ENCODE assay signal across 8 cellular contexts in the genomic region with DNA sequence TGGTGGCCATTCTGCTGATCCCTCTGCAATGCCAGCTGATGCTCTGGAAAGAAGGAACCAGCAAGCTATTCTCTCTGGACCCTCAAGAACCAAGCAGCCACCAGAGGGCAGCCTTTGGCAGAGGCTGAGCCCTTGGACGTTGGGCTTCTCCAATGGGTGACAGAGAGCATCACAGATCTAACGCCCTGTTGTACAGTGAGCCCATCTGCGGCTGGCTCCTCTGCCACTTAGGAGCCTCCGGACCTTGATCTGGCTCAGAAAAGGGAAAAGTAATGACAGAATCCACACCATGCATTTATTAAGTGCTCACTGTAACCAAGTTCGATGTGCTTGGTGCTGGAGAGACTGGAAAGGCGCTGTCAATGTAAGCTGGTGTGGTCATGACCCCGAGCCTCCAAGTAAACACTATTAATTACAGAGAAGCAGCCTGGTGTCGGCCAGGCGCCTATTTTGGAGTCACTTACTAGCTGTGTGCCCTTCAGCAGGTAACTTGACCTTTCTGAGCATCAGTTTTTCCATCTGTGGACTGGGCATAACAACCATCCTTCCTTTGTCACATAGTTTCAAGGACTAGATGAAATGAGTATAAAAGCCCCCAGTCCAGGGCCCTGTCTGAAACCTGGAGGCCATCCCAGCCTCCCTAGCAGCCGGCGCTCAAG. TPM values are rescaled to one million over a fixed set of nuclear protein-coding genes. Genes with fewer than 3 reads are reported as not detected.
DNase-seq lines count a peak whose midpoint lies in the region; ATAC-seq and TF ChIP-seq lines count a peak whose summit lies in the region.

No MANE protein-coding gene starts in this region.

- H3K9me3 ChIP-seq in SK-N-MC (ENCODE audit: low read depth, low read length) (no peaks in the 10 kb centered on the region), ovary (no peaks in the 10 kb centered on the region), thyroid gland (no peaks in the 10 kb centered on the region)

- intact Hi-C loops in ovary (cut with DNase I) (loop anchor here (2.0 to 5.0 kb wide), 4 partner anchors 77 to 113 kb away; no protein-coding TSS in a partner anchor), thyroid gland (cut with DNase I) (loop anchor here (2.0 to 10.0 kb wide), 2 partner anchors 113 to 409 kb away; a partner anchor contains a TSS)

- H3K36me3 ChIP-seq in SK-N-MC (ENCODE audit: insufficient read depth, low read length) (no peaks in the 10 kb centered on the region; the same call in 1 of the 2 replicates), ovary (no peaks in the 10 kb centered on the region), thyroid gland (peaks cover 29 to 53% of the 10 kb centered on the region in 2 donors)

- DNase-seq in GDM1 (lab: John Stamatoyannopoulos, UW) (peak; percentile 67), NCI-H1105 (lab: John Stamatoyannopoulos, UW) (peak; percentile 83), SK-N-MC (ENCODE audit: low read depth, low spot score) (peak; percentile 35), germinal center (ENCODE audit: low spot score) (peak; percentile 73), ovary (peak; percentile 87 to 94 (median 93)), thyroid gland (peak; percentile 89 to 93)
- DNase-seq in activated naive CD4-positive, alpha-beta T cell (lab: John Stamatoyannopoulos, UW): peak; percentile 30 to 78 (median 73)

- H3K4me1 ChIP-seq in ovary (ENCODE audit: insufficient read depth) (peaks cover 7% of the 10 kb centered on the region), thyroid gland (peaks cover 14 to 18% of the 10 kb centered on the region in 2 donors)

- TF ChIP-seq POLR2A in ovary (IDR thresholded peaks at IDR 0.05) (no peak), thyroid gland (IDR thresholded peaks at IDR 0.05) (no peak)

- no peak overlapping the region for H3K4me3 ChIP-seq in SK-N-MC
- no peak overlapping the region for H3K4me3 ChIP-seq in ovary
- no peak overlapping the region for H3K4me3 ChIP-seq in thyroid gland (replicated peaks in 1 of 3)

- no peaks in the 10 kb centered on the region for H3K27me3 ChIP-seq in ovary
- H3K27me3 ChIP-seq in thyroid gland: no peaks in the 10 kb centered on the region

- no peak overlapping the region for H3K9ac ChIP-seq in SK-N-MC (ENCODE audit: insufficient read length)

- TF ChIP-seq EP300 in ovary (IDR thresholded peaks at IDR 0.05): no peak

- H3K27ac ChIP-seq in SK-N-MC: no peak overlapping the region; the same call in 1 of the 2 replicates
- H3K27ac ChIP-seq in ovary: peak overlapping the region; percentile 30 to 51
- peak overlapping the region in 2 of 3 donors; percentile 15 to 53 for H3K27ac ChIP-seq in thyroid gland

- no peak for ATAC-seq in GM21576 (IDR thresholded peaks at IDR 0.05; ENCODE audit: unreplicated experiment)

- TF ChIP-seq CTCF in ovary (IDR thresholded peaks at IDR 0.05) (peak; percentile 70 to 94 (median 86)), thyroid gland (IDR thresholded peaks at IDR 0.05) (peak; percentile 52 to 91 (median 82))

- 49 to 62% (median 54%) methylated on average over 11 of the region's 11 CpGs for WGBS in ovary, 3 donors
- 61 to 82% methylated on average over 8 to 10 of the region's 11 CpGs for WGBS in thyroid gland, 2 donors

RNA-seq across cellular contexts. Expression of a gene that starts 34.9 kb away (rescaled TPM):
- total RNA-seq in ovary (100 to 1,000 TPM in 4 of 7 donors, 10 to 100 TPM in 3; 37.3 to 183 (median 119) TPM), thyroid gland (100 to 1,000 TPM in 2 of 4 donors, 10 to 100 TPM in 2; 74.5 to 146 (median 97.2) TPM)
- polyA plus RNA-seq in ovary: 100 to 1,000 TPM in 1 of 2 donors, 10 to 100 TPM in 1; 84.0 to 313 TPM

Comparison
In these comparisons a context has a peak if more than half of its experiments do, and no peak if none do; other contexts are left out.
1. DNase-seq: peak in every context shown above with its lines; median percentile 93 in ovary; 91 in thyroid gland; 83 in NCI-H1105; 73 in activated naive CD4-positive, alpha-beta T cell; 73 in germinal center; 67 in GDM1; 35 in SK-N-MC.